Comparison of ENCODE assay signal across 19 cellular contexts in genomic region chr5:64532212-64532611, GRCh38. TPM values are rescaled to one million over a fixed set of nuclear protein-coding genes. Genes with fewer than 3 reads are reported as not detected.
"Had no signal": no experiment of that assay in that cellular context is flagged by ENCODE, and none has a peak within 500 bp of the region (broad histone marks: within the 10 kb centered on the region; RNA-seq: fewer than 3 reads in every experiment).

No MANE protein-coding gene starts in this region.

- H3K4me3 ChIP-seq: pancreas, uterus had no signal

- H3K9me3 ChIP-seq: pancreas, uterus had no signal

- FAIRE-seq: pancreas had no signal

- H3K4me1 Mint-ChIP-seq: activated CD8-positive, alpha-beta memory T cell treated with anti-CD3 and anti-CD28 coated beads, Interleukin-2, amount 10 ng/mL, durations not matched to agents 7 days and 5 days; neural crest cell; stimulated activated naive CD8-positive, alpha-beta T cell treated with anti-CD3 and anti-CD28 coated beads, Interleukin-15, amount 100 ng/mL, for 72 hours had no signal

- DNase-seq: activated CD4-positive, alpha-beta T cell treated with anti-CD3 and anti-CD28 coated beads, Interleukin-2, amount 50 U/mL, for 4 hours; activated CD4-positive, CD25-positive, alpha-beta regulatory T cell treated with anti-CD3 and anti-CD28 coated beads, Interleukin-2, amount 50 U/mL, for 72 hours; activated CD8-positive, alpha-beta memory T cell treated with anti-CD3 and anti-CD28 coated beads, Interleukin-2, amount 10 ng/mL, durations not matched to agents 7 days and 5 days; activated effector memory CD4-positive, alpha-beta T cell treated with anti-CD3 and anti-CD28 coated beads, Interleukin-2, amount 50 U/mL, for 16 hours; activated T-cell treated with anti-CD3 and anti-CD28 coated beads, Interleukin-2, amount 50 U/mL, for 24 hours; amniotic stem cell; dermis blood vessel endothelial cell; endodermal cell; hypothalamus; pancreas; stimulated activated CD4-positive, alpha-beta T cell treated with anti-CD3 and anti-CD28 coated beads, Interleukin-15, amount 100 ng/mL, for 24 hours; stimulated activated CD4-positive, alpha-beta T cell treated with anti-CD3 and anti-CD28 coated beads, Interleukin-4, amount 100 ng/mL, for 24 hours; stimulated activated naive CD8-positive, alpha-beta T cell treated with anti-CD3 and anti-CD28 coated beads, Interleukin-15, amount 100 ng/mL, for 72 hours; uterus had no signal

- H3K36me3 ChIP-seq: pancreas, uterus had no signal

- H3K27ac ChIP-seq: uterus had no signal

- H3K27ac Mint-ChIP-seq: activated CD8-positive, alpha-beta memory T cell treated with anti-CD3 and anti-CD28 coated beads, Interleukin-2, amount 10 ng/mL, durations not matched to agents 7 days and 5 days; activated naive CD4-positive, alpha-beta T cell treated with anti-CD3 and anti-CD28 coated beads, Interleukin-2, amount 50 U/mL, for 72 hours; activated T-cell treated with anti-CD3 and anti-CD28 coated beads, Interleukin-2, amount 50 U/mL, for 24 hours; endodermal cell; stimulated activated naive CD8-positive, alpha-beta T cell treated with anti-CD3 and anti-CD28 coated beads, Interleukin-15, amount 100 ng/mL, for 72 hours had no signal

- H3K9me3 Mint-ChIP-seq: activated naive CD4-positive, alpha-beta T cell treated with anti-CD3 and anti-CD28 coated beads, Interleukin-2, amount 50 U/mL, for 72 hours; activated T-cell treated with anti-CD3 and anti-CD28 coated beads, Interleukin-2, amount 50 U/mL, for 24 hours; endodermal cell; neural crest cell; stimulated activated naive CD8-positive, alpha-beta T cell treated with anti-CD3 and anti-CD28 coated beads, Interleukin-15, amount 100 ng/mL, for 72 hours had no signal

- H3K4me1 ChIP-seq: uterus had no signal

- H3K36me3 Mint-ChIP-seq: activated CD8-positive, alpha-beta memory T cell treated with anti-CD3 and anti-CD28 coated beads, Interleukin-2, amount 10 ng/mL, durations not matched to agents 7 days and 5 days; activated naive CD4-positive, alpha-beta T cell treated with anti-CD3 and anti-CD28 coated beads, Interleukin-2, amount 50 U/mL, for 72 hours had no signal

- H3K27me3 Mint-ChIP-seq: activated CD8-positive, alpha-beta memory T cell treated with anti-CD3 and anti-CD28 coated beads, Interleukin-2, amount 10 ng/mL, durations not matched to agents 7 days and 5 days; activated T-cell treated with anti-CD3 and anti-CD28 coated beads, Interleukin-2, amount 50 U/mL, for 24 hours; stimulated activated naive CD8-positive, alpha-beta T cell treated with anti-CD3 and anti-CD28 coated beads, Interleukin-15, amount 100 ng/mL, for 72 hours had no signal

- H3K4me3 Mint-ChIP-seq: activated CD8-positive, alpha-beta memory T cell treated with anti-CD3 and anti-CD28 coated beads, Interleukin-2, amount 10 ng/mL, durations not matched to agents 7 days and 5 days; activated T-cell treated with anti-CD3 and anti-CD28 coated beads, Interleukin-2, amount 50 U/mL, for 24 hours; endodermal cell; neural crest cell; stimulated activated naive CD8-positive, alpha-beta T cell treated with anti-CD3 and anti-CD28 coated beads, Interleukin-15, amount 100 ng/mL, for 72 hours had no signal

- ATAC-seq: activated CD8-positive, alpha-beta memory T cell treated with anti-CD3 and anti-CD28 coated beads, Interleukin-2, amount 10 ng/mL, durations not matched to agents 7 days and 5 days; activated naive CD4-positive, alpha-beta T cell treated with anti-CD3 and anti-CD28 coated beads, Interleukin-2, amount 50 U/mL, for 72 hours; esophagus mucosa; stimulated activated naive CD8-positive, alpha-beta T cell treated with anti-CD3 and anti-CD28 coated beads, Interleukin-15, amount 100 ng/mL, for 72 hours had no signal

- H3K27me3 ChIP-seq: pancreas, uterus had no signal

RNA-seq across cellular contexts. Expression of gene RGS7BP, which starts 26.4 kb away (rescaled TPM):
- total RNA-seq: activated CD8-positive, alpha-beta memory T cell treated with anti-CD3 and anti-CD28 coated beads, Interleukin-2, amount 10 ng/mL, durations not matched to agents 7 days and 5 days; activated naive CD4-positive, alpha-beta T cell treated with anti-CD3 and anti-CD28 coated beads, Interleukin-2, amount 50 U/mL, for 72 hours; myocyte; renal cortical epithelial cell had no signal
